In genomic region chr11:22583963-22584492, GRCh38 we compare ENCODE assay signal across 1 cellular context.
TF ChIP-seq lines count a peak whose summit lies in the region.

No MANE protein-coding gene starts in this region.

TF ChIP-seq in A549, 52 proteins besides CTCF, POLR2A, EP300 and RAD21 (continued from another document):
- TF ChIP-seq PHF8 (IDR thresholded peaks at IDR 0.05; ENCODE audit: borderline replicate concordance, low read depth), result no peak
- TF ChIP-seq HDAC2 (IDR thresholded peaks at IDR 0.05), result no peak
